ENCODE assay signal across 7 cellular contexts in genomic region chr12:98490491-98491453, GRCh38. TPM values are rescaled to one million over a fixed set of nuclear protein-coding genes. Genes with fewer than 3 reads are reported as not detected.
DNase-seq lines count a peak whose midpoint lies in the region; ATAC-seq and TF ChIP-seq lines count a peak whose summit lies in the region.

No MANE protein-coding gene starts in this region.

- TF ChIP-seq CTCF in astrocyte of the cerebellum (IDR thresholded peaks at IDR 0.05; ENCODE audit: low read depth, low read length, missing control alignments) (peak; percentile 91), hepatocyte (IDR thresholded peaks at IDR 0.05; ENCODE audit: poor library complexity) (peak; percentile 93), retinal pigment epithelial cell (conservative IDR thresholded peaks at IDR 0.05; ENCODE audit: low read depth, low read length) (peak; percentile 90)

- ATAC-seq in HG02870 (IDR thresholded peaks at IDR 0.05; ENCODE audit: unreplicated experiment) = peak; percentile 93

- H3K4me3 ChIP-seq in astrocyte of the cerebellum (ENCODE audit: low read depth, low read length) = no peak overlapping the region
- H3K4me3 ChIP-seq in hepatocyte = no peak overlapping the region
- H3K4me3 ChIP-seq in retinal pigment epithelial cell (ENCODE audit: low read length) = peak overlapping the region; percentile 17

- H4K20me1 ChIP-seq in hepatocyte (ENCODE audit: insufficient read depth, poor library complexity, severe bottlenecking) = no peaks in the 10 kb centered on the region

- DNase-seq in NCI-H146 treated with DMSO at 0.1 percent for 48 hours (lab: John Stamatoyannopoulos, UW; ENCODE audit: unreplicated experiment) (peak; percentile 90), astrocyte of the cerebellum (ENCODE audit: low read depth) (peak; percentile 84), hepatocyte (ENCODE audit: low spot score) (peak; percentile 88), retinal pigment epithelial cell (ENCODE audit: low read depth) (peak; percentile 77)
- peak; percentile 72 for DNase-seq in T-helper 2 cell treated with Interferon-gamma antibody and Interleukin-4, amounts not matched to agents 5 μg/mL and 100 μg/mL, for 36 hours (ENCODE audit: low spot score)

- H3K9me3 ChIP-seq in hepatocyte (ENCODE audit: low read depth) = no peaks in the 10 kb centered on the region

- peak overlapping the region; percentile 75 for H2AFZ ChIP-seq in hepatocyte

- peaks cover 5% of the 10 kb centered on the region for H3K27me3 Mint-ChIP-seq in T-helper 2 cell treated with Interferon-gamma antibody and Interleukin-4, amounts not matched to agents 5 μg/mL and 100 μg/mL, for 36 hours (ENCODE audit: low read depth)

- in situ Hi-C loops in astrocyte of the cerebellum (cut with HindIII; ENCODE audit: low sequenced_read_pairs) = no loop called here

- H3K4me1 ChIP-seq in hepatocyte (ENCODE audit: insufficient read depth) = peaks cover 10% of the 10 kb centered on the region

- H3K27ac ChIP-seq in hepatocyte = peak overlapping the region; percentile 78

- no peaks in the 10 kb centered on the region for H3K79me2 ChIP-seq in hepatocyte

- TF ChIP-seq POLR2A in GM15510 (IDR thresholded peaks at IDR 0.05; ENCODE audit: borderline replicate concordance, extremely low read depth, insufficient read length) = peak; percentile 20

- WGBS in hepatocyte (ENCODE audit: low lambda C conversion rate, missing lambda C conversion rate) = 18% methylated on average over 14 of the region's 14 CpGs

- H3K27me3 ChIP-seq in hepatocyte = no peaks in the 10 kb centered on the region

- H3K4me2 ChIP-seq in hepatocyte = peak overlapping the region; percentile 64

- peaks cover 4% of the 10 kb centered on the region for H3K4me1 Mint-ChIP-seq in T-helper 2 cell treated with Interferon-gamma antibody and Interleukin-4, amounts not matched to agents 5 μg/mL and 100 μg/mL, for 36 hours (ENCODE audit: low read depth)

- H3K4me3 Mint-ChIP-seq in T-helper 2 cell treated with Interferon-gamma antibody and Interleukin-4, amounts not matched to agents 5 μg/mL and 100 μg/mL, for 36 hours = peak overlapping the region; percentile 74

- H3K9me2 ChIP-seq in hepatocyte (replicated peaks; ENCODE audit: insufficient read depth) = no peaks in the 10 kb centered on the region

- no peaks in the 10 kb centered on the region for H3K9me3 Mint-ChIP-seq in T-helper 2 cell treated with Interferon-gamma antibody and Interleukin-4, amounts not matched to agents 5 μg/mL and 100 μg/mL, for 36 hours

- H3K36me3 ChIP-seq in hepatocyte (replicated peaks; ENCODE audit: insufficient read depth, low read depth) = no peaks in the 10 kb centered on the region

- no peaks in the 10 kb centered on the region for H3K36me3 Mint-ChIP-seq in T-helper 2 cell treated with Interferon-gamma antibody and Interleukin-4, amounts not matched to agents 5 μg/mL and 100 μg/mL, for 36 hours (ENCODE audit: low read depth)

- H3K27ac Mint-ChIP-seq in T-helper 2 cell treated with Interferon-gamma antibody and Interleukin-4, amounts not matched to agents 5 μg/mL and 100 μg/mL, for 36 hours = peak overlapping the region; percentile 89

RNA-seq across cellular contexts. Expression of gene TMPO, which starts 24.6 kb away (rescaled TPM):
- total RNA-seq in hepatocyte = 112 and 115 TPM in 2 replicates
- polyA plus RNA-seq in hepatocyte = 22.4 and 28.1 TPM in 2 replicates
